9 cellular contexts compared by ENCODE assay signal in the genomic region with DNA sequence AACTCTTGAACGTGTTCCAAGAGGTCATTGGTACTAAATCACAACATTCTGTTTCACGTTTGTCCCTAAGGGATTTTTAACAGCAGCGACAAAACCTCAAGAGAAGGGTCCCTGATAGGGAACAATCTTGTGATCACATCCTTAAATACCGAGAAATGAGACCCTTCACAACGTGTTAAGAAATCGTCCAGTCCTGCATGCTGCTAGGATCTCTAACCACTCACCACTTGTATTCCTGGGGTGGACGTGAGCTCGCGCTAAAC.
DNase-seq lines count a peak whose midpoint lies in the region; ATAC-seq, FAIRE-seq and TF ChIP-seq lines count a peak whose summit lies in the region.
"Had no signal": no experiment of that assay in that cellular context is flagged by ENCODE, and none has a peak within 500 bp of the region (broad histone marks: within the 10 kb centered on the region; RNA-seq: fewer than 3 reads in every experiment).

No MANE protein-coding gene starts in this region.

- no peaks in the 10 kb centered on the region for H4K20me1 ChIP-seq in GM12878 (ENCODE audit: control insufficient read depth, insufficient read depth)

- TF ChIP-seq POLR2A in GM12878 (IDR thresholded peaks at IDR 0.05; ENCODE audit: low read depth, low read length) (no peak), transverse colon (IDR thresholded peaks at IDR 0.05) (no peak)

- no peak for TF ChIP-seq RAD21 in GM12878 (IDR thresholded peaks at IDR 0.05; ENCODE audit: insufficient read depth, low read depth, low read length)

- no peak for FAIRE-seq in GM12878 (lab: Jason Lieb, UNC)
- FAIRE-seq: islet of Langerhans had no signal

- peaks cover 3% of the 10 kb centered on the region for H3K36me3 Mint-ChIP-seq in activated naive CD4-positive, alpha-beta T cell treated with anti-CD3 and anti-CD28 coated beads for 36 hours (ENCODE audit: low read depth)

- no peaks in the 10 kb centered on the region for H3K9me3 Mint-ChIP-seq in activated naive CD4-positive, alpha-beta T cell treated with anti-CD3 and anti-CD28 coated beads for 36 hours

- in situ Hi-C loops in GM12878 (cut with MboI) (no loop called here), transverse colon (cut with MboI; ENCODE audit: low pct_ligation_motif_present in 1 of 4, low pct_unique_long_range_greater_than_20kb in 1 of 4, low sequenced_read_pairs in 3 of 4) (loop anchor here in 1 of 4 donors (5.0 kb wide), 1 partner anchor 138 kb away; no protein-coding TSS in a partner anchor)

- DNase-seq in activated naive CD4-positive, alpha-beta T cell treated with anti-CD3 and anti-CD28 coated beads for 36 hours = no peak
- DNase-seq in activated naive CD4-positive, alpha-beta T cell treated with anti-CD3 and anti-CD28 coated beads, Interleukin-2, amount 50 U/mL, for 16 hours = no peak
- DNase-seq in GM12878 (ENCODE audit: low read depth, low spot score) (no peak), lower lobe of right lung (no peak), transverse colon (no peak), LoVo (ENCODE audit: low spot score) (no peak), hippocampal formation (lab: John Stamatoyannopoulos, UW) (no peak)

- no peak for TF ChIP-seq CTCF in GM12878 (IDR thresholded peaks at IDR 0.05 in 2 of 3, conservative IDR thresholded peaks at IDR 0.05 in 1 of 3; ENCODE audit: control insufficient read depth in 2 of 3, extremely low read depth in 1 of 3, insufficient read depth in 1 of 3, low read depth in 3 of 3, low read length in 3 of 3)
- TF ChIP-seq CTCF in lower lobe of right lung (IDR thresholded peaks at IDR 0.05) = no peak
- no peak for TF ChIP-seq CTCF in transverse colon (IDR thresholded peaks at IDR 0.05)

- peak overlapping the region; percentile 88 for H3K9ac ChIP-seq in GM12878 (ENCODE audit: control insufficient read depth, insufficient read depth, low read length)

- WGBS in GM12878 (ENCODE audit: insufficient coverage, insufficient replicate concordance, low lambda C conversion rate, missing lambda C conversion rate) = 32% methylated on average over 9 of the region's 9 CpGs
- WGBS in transverse colon (ENCODE audit: low coverage in 1 of 2), 2 donors = 0 to 22% methylated on average over 3 to 9 of the region's 9 CpGs

- ATAC-seq in GM12878 = no peak
- peak; percentile 0 to 17 for ATAC-seq in lower lobe of right lung
- ATAC-seq in HG02981 (IDR thresholded peaks at IDR 0.05; ENCODE audit: unreplicated experiment) = no peak

- RAD21 ChIA-PET in GM12878 (lab: Charles Lee; ENCODE audit: unreplicated experiment) = interaction anchor here (0.7 to 2.1 kb wide), 6 partner anchors 51 to 433 kb away, joined by 3 to 12 read pairs (median 3); no protein-coding TSS in a partner anchor

- BruUV-seq in GM12878 (replicated peaks; lab: Mats Ljungman, UMichigan) = no TSS peak

- H3K4me2 ChIP-seq in GM12878 (ENCODE audit: control insufficient read depth, insufficient read depth) = peak overlapping the region; percentile 92

- no peak overlapping the region; the same call in 1 of the 2 replicates for H2AFZ ChIP-seq in GM12878 (ENCODE audit: control insufficient read depth, low read depth, low read length)

- H3K4me1 ChIP-seq in GM12878 (ENCODE audit: control insufficient read depth, insufficient read depth, low read length) (peaks cover 21% of the 10 kb centered on the region), lower lobe of right lung (peaks cover 5% of the 10 kb centered on the region), transverse colon (peaks cover 5 to 52% (median 33%) of the 10 kb centered on the region in 4 donors)

- H3K36me3 ChIP-seq in GM12878 (ENCODE audit: control insufficient read depth in 2 of 2, insufficient read depth in 2 of 2, low read length in 1 of 2) = no peaks in the 10 kb centered on the region
- no peaks in the 10 kb centered on the region for H3K36me3 ChIP-seq in lower lobe of right lung
- no peaks in the 10 kb centered on the region for H3K36me3 ChIP-seq in transverse colon

- CTCF ChIA-PET in activated naive CD4-positive, alpha-beta T cell treated with anti-CD3 and anti-CD28 coated beads for 36 hours (lab: Charles Lee) = interaction anchor here (0.5 to 1.1 kb wide), 3 partner anchors 40 to 392 kb away, joined by 3 to 4 read pairs (median 4); no protein-coding TSS in a partner anchor
- CTCF ChIA-PET in GM12878 (lab: Yijun Ruan, JAX) = interaction anchor here (0.6 to 1.9 kb wide), 6 partner anchors 12 to 188 kb away, joined by 3 to 5 read pairs (median 4); no protein-coding TSS in a partner anchor

- H3K27me3 ChIP-seq in GM12878 (replicated peaks in 1 of 2; ENCODE audit: control insufficient read depth in 2 of 2, insufficient read depth in 2 of 2, low read length in 1 of 2) (no peaks in the 10 kb centered on the region), lower lobe of right lung (ENCODE audit: low read depth) (no peaks in the 10 kb centered on the region), transverse colon (no peaks in the 10 kb centered on the region)

- TF ChIP-seq EP300 in GM12878 (IDR thresholded peaks at IDR 0.05; ENCODE audit: borderline replicate concordance in 1 of 2, control insufficient read depth in 1 of 2, low read depth in 2 of 2, low read length in 2 of 2) (no peak), transverse colon (IDR thresholded peaks at IDR 0.05; ENCODE audit: low read depth) (no peak)

- SMC1A ChIA-PET in GM12878 (lab: Charles Lee; ENCODE audit: uncharacterized antibody, unreplicated experiment) = interaction anchor here (0.7 to 1.9 kb wide), 5 partner anchors 15 to 126 kb away, joined by 3 to 5 read pairs (median 3); no protein-coding TSS in a partner anchor

- H3K9me3 ChIP-seq in GM12878 (replicated peaks; ENCODE audit: control insufficient read depth, insufficient read depth, low read length) (no peaks in the 10 kb centered on the region), lower lobe of right lung (no peaks in the 10 kb centered on the region), transverse colon (no peaks in the 10 kb centered on the region)

- no peaks in the 10 kb centered on the region for H3K27me3 Mint-ChIP-seq in activated naive CD4-positive, alpha-beta T cell treated with anti-CD3 and anti-CD28 coated beads for 36 hours (ENCODE audit: low read depth)

- intact Hi-C loops in activated naive CD4-positive, alpha-beta T cell treated with anti-CD3 and anti-CD28 coated beads for 36 hours (cut with micrococcal nuclease) = no loop called here
- intact Hi-C loops in GM12878 (cut with micrococcal nuclease; ENCODE audit: unreplicated experiment) = no loop called here
- intact Hi-C loops in lower lobe of right lung (cut with DNase I) = no loop called here
- intact Hi-C loops in transverse colon (cut with DNase I; ENCODE audit: low total_unique reads) = no loop called here

- H3K79me2 ChIP-seq in GM12878 (ENCODE audit: control insufficient read depth, insufficient read depth, low read length) = peaks cover 8% of the 10 kb centered on the region

- H3K27ac Mint-ChIP-seq in activated naive CD4-positive, alpha-beta T cell treated with anti-CD3 and anti-CD28 coated beads for 36 hours = peak overlapping the region; percentile 100

- H3K27ac ChIP-seq in GM12878 (ENCODE audit: control insufficient read depth, insufficient read depth) = peak overlapping the region; percentile 95
- peak overlapping the region; percentile 100 for H3K27ac ChIP-seq in lower lobe of right lung
- H3K27ac ChIP-seq in transverse colon = peak overlapping the region; percentile 95 to 100 (median 98)

- H3K4me3 ChIP-seq in GM12878 (peak overlapping the region; percentile 99), lower lobe of right lung (peak overlapping the region; percentile 67), transverse colon (peak overlapping the region in 3 of 4 donors; percentile 58 to 80 (median 59))

- H3K4me1 Mint-ChIP-seq in activated naive CD4-positive, alpha-beta T cell treated with anti-CD3 and anti-CD28 coated beads for 36 hours (ENCODE audit: low read depth) = peaks cover 66% of the 10 kb centered on the region

- POLR2A ChIA-PET in GM12878 (lab: Charles Lee) = interaction anchor here (0.6 to 1.4 kb wide), 4 partner anchors 12 to 134 kb away, joined by 3 read pairs; partner anchors contain the start of gene KRAS

- H3K4me3 Mint-ChIP-seq in activated naive CD4-positive, alpha-beta T cell treated with anti-CD3 and anti-CD28 coated beads for 36 hours = peak overlapping the region; percentile 99

TF ChIP-seq in GM12878, 131 proteins besides CTCF, POLR2A, EP300 and RAD21 (continues in another document):
- no peak for TF ChIP-seq PRDM15 (CRISPR knock-in tag; IDR thresholded peaks at IDR 0.05)
- TF ChIP-seq, protein P1, sequence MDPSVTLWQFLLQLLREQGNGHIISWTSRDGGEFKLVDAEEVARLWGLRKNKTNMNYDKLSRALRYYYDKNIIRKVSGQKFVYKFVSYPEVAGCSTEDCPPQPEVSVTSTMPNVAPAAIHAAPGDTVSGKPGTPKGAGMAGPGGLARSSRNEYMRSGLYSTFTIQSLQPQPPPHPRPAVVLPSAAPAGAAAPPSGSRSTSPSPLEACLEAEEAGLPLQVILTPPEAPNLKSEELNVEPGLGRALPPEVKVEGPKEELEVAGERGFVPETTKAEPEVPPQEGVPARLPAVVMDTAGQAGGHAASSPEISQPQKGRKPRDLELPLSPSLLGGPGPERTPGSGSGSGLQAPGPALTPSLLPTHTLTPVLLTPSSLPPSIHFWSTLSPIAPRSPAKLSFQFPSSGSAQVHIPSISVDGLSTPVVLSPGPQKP (IDR thresholded peaks at IDR 0.05; ENCODE audit: low read depth, low read length) = no peak

Comparison
In these comparisons a context has a peak if more than half of its experiments do, and no peak if none do; other contexts are left out.
1. ATAC-seq: peak in lower lobe of right lung (2 of 2); none in GM12878 (single experiment) and HG02981 (single experiment).
2. Peak in every context shown above with its lines, with median percentiles within 50 percentile points of each other: H3K27ac ChIP-seq and H3K4me3 ChIP-seq.